In the genomic region with DNA sequence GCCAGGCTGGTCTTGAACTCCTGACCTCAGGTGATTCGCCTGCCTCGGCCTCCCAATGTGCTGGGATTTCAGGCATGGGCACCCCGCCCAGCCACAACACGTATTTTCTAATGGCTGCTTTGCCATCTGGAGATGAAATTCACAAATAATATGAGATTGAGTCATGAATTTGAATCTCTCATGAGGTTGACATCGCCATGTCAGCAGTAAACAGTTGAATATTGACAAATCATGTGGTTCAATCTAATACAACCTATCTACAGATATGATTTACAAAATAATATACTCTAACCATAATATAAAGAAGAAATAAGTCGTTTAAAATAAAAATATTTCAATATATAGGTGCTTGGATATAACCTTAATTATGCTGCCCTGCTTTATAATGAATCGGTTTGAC, we compare ENCODE assay signal across 21 cellular contexts. TPM values are rescaled to one million over a fixed set of nuclear protein-coding genes. Genes with fewer than 3 reads are reported as not detected.
"Had no signal": no experiment of that assay in that cellular context is flagged by ENCODE, and none has a peak within 500 bp of the region (broad histone marks: within the 10 kb centered on the region; RNA-seq: fewer than 3 reads in every experiment).

No MANE protein-coding gene starts in this region.

- DNase-seq: effector memory CD4-positive, alpha-beta T cell; foreskin fibroblast; immature natural killer cell; left cardiac atrium; naive thymus-derived CD4-positive, alpha-beta T cell; nephron progenitor cell; sigmoid colon; small intestine; stimulated activated CD4-positive, alpha-beta T cell treated with anti-CD3 and anti-CD28 coated beads, Interleukin-2, amount 100 ng/mL, for 48 hours; stimulated activated CD8-positive, alpha-beta memory T cell treated with anti-CD3 and anti-CD28 coated beads, Interleukin-4, amount 100 ng/mL, for 48 hours; tibial artery; upper lobe of left lung; uterus had no signal

- H3K4me3 ChIP-seq: esophagus muscularis mucosa, sigmoid colon, tibial artery, upper lobe of left lung, uterus had no signal

- H3K9me3 ChIP-seq: esophagus muscularis mucosa, sigmoid colon, tibial artery, upper lobe of left lung, uterus had no signal

- H3K27me3 ChIP-seq: sigmoid colon, tibial artery, upper lobe of left lung, uterus had no signal

- H3K27ac ChIP-seq: epithelial cell of prostate, esophagus muscularis mucosa, sigmoid colon, tibial artery, upper lobe of left lung, uterus had no signal

- ATAC-seq: left cardiac atrium; left ventricle myocardium superior; naive thymus-derived CD4-positive, alpha-beta T cell; stimulated activated effector memory CD8-positive, alpha-beta T cell treated with anti-CD3 and anti-CD28 coated beads, Interleukin-12 subunit alpha, Interleukin-12 subunit beta, amount 100 ng/mL, for 72 hours had no signal

- FAIRE-seq: endometrium, keratinocyte, small intestine had no signal

- H3K4me1 ChIP-seq: uterus had no signal

- H3K36me3 ChIP-seq: sigmoid colon, tibial artery, upper lobe of left lung, uterus had no signal

RNA-seq across cellular contexts. Expression of a gene that starts 42.1 kb away (rescaled TPM):
- total RNA-seq: lung microvascular endothelial cell; mononuclear cell; naive thymus-derived CD4-positive, alpha-beta T cell had no signal
- polyA plus RNA-seq: immature natural killer cell; naive thymus-derived CD4-positive, alpha-beta T cell had no signal
